Comparison of ENCODE assay signal across 1 cellular context in the genomic region with DNA sequence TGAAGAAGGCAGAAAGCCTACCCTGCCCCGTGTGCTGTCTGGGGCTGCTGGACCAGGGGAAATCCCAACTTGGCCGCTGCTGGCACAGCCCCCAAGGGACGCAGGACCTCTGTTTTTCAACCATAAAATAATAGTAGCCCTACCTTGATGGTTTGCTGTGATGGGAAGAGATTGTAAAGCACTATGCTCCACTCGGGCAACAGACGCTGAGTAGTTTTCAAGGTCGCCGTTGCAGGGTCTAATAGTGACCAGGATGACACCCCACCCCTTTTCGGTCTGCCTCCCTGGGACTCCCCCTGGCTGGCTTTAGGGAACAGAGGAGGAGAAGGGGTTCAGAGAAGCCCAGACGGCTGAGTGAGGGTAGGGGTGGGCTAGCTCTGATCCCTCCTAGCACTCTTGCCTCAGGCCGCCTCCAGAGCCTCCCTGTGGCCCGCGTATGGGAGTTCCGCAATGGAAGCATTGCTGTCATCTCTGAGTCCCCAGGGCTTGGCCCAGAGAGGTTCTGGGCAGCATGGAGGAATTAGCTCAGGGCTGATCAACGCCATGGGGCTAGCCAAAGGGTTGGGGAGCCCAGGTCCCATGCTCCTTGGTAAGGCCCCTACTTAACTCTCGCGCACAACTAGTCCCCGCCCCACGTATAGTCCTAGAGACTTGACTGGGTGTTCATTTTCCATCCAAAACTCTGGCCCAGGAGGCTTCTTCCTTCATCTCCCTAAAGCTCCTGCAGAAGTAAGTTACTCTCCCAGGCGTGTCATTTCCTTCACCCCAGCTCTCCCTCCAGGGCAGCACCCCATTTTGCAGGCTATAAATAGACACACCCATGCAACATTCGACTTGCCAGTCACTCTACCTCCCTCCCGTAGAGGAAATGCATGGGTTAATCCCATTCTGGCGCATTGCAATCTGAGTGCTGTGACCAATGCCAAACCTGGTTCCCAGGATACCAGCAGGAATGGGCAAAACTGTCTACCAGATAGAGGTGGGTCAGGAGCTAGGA.
A peak's percentile ranks its signal among the peaks of the same experiment; 100 is the strongest.
TF ChIP-seq lines count a peak whose summit lies in the region.

No MANE protein-coding gene starts in this region.

TF ChIP-seq in K562, 482 proteins besides CTCF, POLR2A, EP300 and RAD21 (continued from another document):
- TF ChIP-seq CREB3 (tag; conservative IDR thresholded peaks at IDR 0.05; ENCODE audit: low read depth): no peak
- no peak for TF ChIP-seq ZNF217 (CRISPR knock-in tag; IDR thresholded peaks at IDR 0.05)
- peak; percentile 79 for TF ChIP-seq MEF2D (tag; conservative IDR thresholded peaks at IDR 0.05; ENCODE audit: low read depth)
- TF ChIP-seq NR0B1 (IDR thresholded peaks at IDR 0.05; ENCODE audit: partially characterized antibody): no peak
- TF ChIP-seq NCOA4 (IDR thresholded peaks at IDR 0.05; ENCODE audit: partially characterized antibody): no peak
- TF ChIP-seq PYGO2 (tag; IDR thresholded peaks at IDR 0.05): no peak
- no peak for TF ChIP-seq SOX6 (IDR thresholded peaks at IDR 0.05)
- TF ChIP-seq SIN3A (IDR thresholded peaks at IDR 0.05; ENCODE audit: borderline replicate concordance in 2 of 2, control insufficient read depth in 1 of 2, low read depth in 2 of 2, low read length in 2 of 2): no peak
- TF ChIP-seq ZNF79 (CRISPR knock-in tag; IDR thresholded peaks at IDR 0.05; ENCODE audit: low read depth): no peak
- no peak for TF ChIP-seq SRSF9 (IDR thresholded peaks at IDR 0.05; ENCODE audit: borderline replicate concordance, low read depth, low read length)
- no peak for TF ChIP-seq ATF7 (IDR thresholded peaks at IDR 0.05)
- TF ChIP-seq E2F3 (CRISPR knock-in tag; IDR thresholded peaks at IDR 0.05): no peak
- TF ChIP-seq CBFA2T2 (conservative IDR thresholded peaks at IDR 0.05): no peak
